Comparison of ENCODE assay signal across 12 cellular contexts in the genomic region with DNA sequence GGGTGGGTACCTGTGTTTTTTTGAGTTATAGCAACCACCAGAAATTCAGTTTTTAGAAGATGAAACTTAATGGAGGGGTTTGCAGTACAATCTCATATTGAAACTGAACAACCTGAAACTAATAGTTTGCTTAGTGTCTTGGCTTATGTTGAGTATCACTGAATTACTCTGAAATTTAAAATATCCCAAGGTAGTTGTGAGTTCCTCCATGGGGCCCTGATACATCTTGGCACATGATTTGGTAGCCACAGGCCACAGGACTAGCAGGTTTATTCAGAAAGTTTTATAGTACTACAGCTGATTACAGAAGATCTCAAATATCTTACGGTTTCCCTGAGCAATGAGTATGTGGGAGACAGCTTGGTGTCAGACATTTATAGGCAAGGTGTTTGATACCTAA.
A peak's percentile ranks its signal among the peaks of the same experiment; 100 is the strongest.
DNase-seq lines count a peak whose midpoint lies in the region; ATAC-seq and TF ChIP-seq lines count a peak whose summit lies in the region.
"Had no signal": no experiment of that assay in that cellular context is flagged by ENCODE, and none has a peak within 500 bp of the region (broad histone marks: within the 10 kb centered on the region; RNA-seq: fewer than 3 reads in every experiment).

No MANE protein-coding gene starts in this region.

- no peak overlapping the region for H3K4me3 ChIP-seq in SK-N-MC
- H3K4me3 ChIP-seq: ovary had no signal

- no peaks in the 10 kb centered on the region for H3K27me3 Mint-ChIP-seq in nephron progenitor cell (ENCODE audit: low read depth, poor library complexity)

- peaks cover 76% of the 10 kb centered on the region for H3K36me3 Mint-ChIP-seq in nephron progenitor cell (ENCODE audit: low read depth)

- ATAC-seq in GM18868 (IDR thresholded peaks at IDR 0.05; ENCODE audit: unreplicated experiment), result peak; percentile 72
- ATAC-seq in HG02571 (IDR thresholded peaks at IDR 0.05; ENCODE audit: unreplicated experiment), result peak; percentile 56
- ATAC-seq in HG02840 (IDR thresholded peaks at IDR 0.05; ENCODE audit: low FRiP score, unreplicated experiment), result no peak
- ATAC-seq in GM19397 (IDR thresholded peaks at IDR 0.05; ENCODE audit: unreplicated experiment), result no peak

- H3K36me3 ChIP-seq in SK-N-MC (ENCODE audit: insufficient read depth, low read length), result peaks cover 67% of the 10 kb centered on the region
- H3K36me3 ChIP-seq: ovary had no signal

- H3K9me3 ChIP-seq in SK-N-MC (ENCODE audit: low read depth, low read length), result no peaks in the 10 kb centered on the region
- H3K9me3 ChIP-seq: ovary had no signal

- H3K9me3 Mint-ChIP-seq in nephron progenitor cell, result peaks cover under 1% of the 10 kb centered on the region
- H3K9me3 Mint-ChIP-seq: immature natural killer cell had no signal

- H3K4me3 Mint-ChIP-seq in nephron progenitor cell, result no peak overlapping the region
- H3K4me3 Mint-ChIP-seq: immature natural killer cell had no signal

- no peaks in the 10 kb centered on the region for H3K4me1 Mint-ChIP-seq in nephron progenitor cell

- TF ChIP-seq CTCF in nephron progenitor cell (IDR thresholded peaks at IDR 0.05), result no peak

- H3K27ac ChIP-seq in SK-N-MC, result peak overlapping the region; percentile 39; the same call in 1 of the 2 replicates
- H3K27ac ChIP-seq: epithelial cell of prostate, ovary had no signal

- DNase-seq in SK-N-MC (ENCODE audit: low read depth, low spot score) (no peak), nephron progenitor cell (no peak)
- no peak for DNase-seq in stimulated activated naive CD4-positive, alpha-beta T cell (lab: John Stamatoyannopoulos, UW)
- DNase-seq: immature natural killer cell, IMR-90, NCI-H2227 treated with DMSO at 0.1 percent for 48 hours had no signal

- no peak overlapping the region for H3K9ac ChIP-seq in SK-N-MC (ENCODE audit: insufficient read length)

- peak overlapping the region; percentile 71 for H3K27ac Mint-ChIP-seq in nephron progenitor cell

Comparison
In these comparisons a context has a peak if more than half of its experiments do, and no peak if none do; other contexts are left out.
1. ATAC-seq: peak in GM18868 (single experiment) and HG02571 (single experiment); none in HG02840 (single experiment) and GM19397 (single experiment).